Comparison of ENCODE assay signal across 11 cellular contexts in genomic region chr9:81848472-81848871, GRCh38.
DNase-seq lines count a peak whose midpoint lies in the region; ATAC-seq and TF ChIP-seq lines count a peak whose summit lies in the region.
"Had no signal": no experiment of that assay in that cellular context is flagged by ENCODE, and none has a peak within 500 bp of the region (broad histone marks: within the 10 kb centered on the region; RNA-seq: fewer than 3 reads in every experiment).

No MANE protein-coding gene starts in this region.

- H4K20me1 ChIP-seq in HCT116 (ENCODE audit: insufficient read depth) = no peaks in the 10 kb centered on the region

- no peaks in the 10 kb centered on the region for H3K27me3 Mint-ChIP-seq in activated CD4-positive, alpha-beta T cell treated with anti-CD3 and anti-CD28 coated beads, Interleukin-2, amount 10 ng/mL, durations not matched to agents 7 days and 5 days
- H3K27me3 Mint-ChIP-seq: memory B cell had no signal

- H3K4me1 ChIP-seq in HCT116 (ENCODE audit: control insufficient read depth in 1 of 2, insufficient read depth in 2 of 2, low read length in 2 of 2) (peaks cover 3 to 15% of the 10 kb centered on the region in 2 experiments; a peak in 2 of 4 replicates), left lung (no peaks in the 10 kb centered on the region)
- H3K4me1 ChIP-seq: Caco-2 had no signal

- no peak overlapping the region for H3K4me3 ChIP-seq in HCT116 (replicated peaks in 1 of 2; ENCODE audit: low read depth in 1 of 2, low read length in 2 of 2)
- H3K4me3 ChIP-seq in left lung = no peak overlapping the region

- no peak overlapping the region for H3K4me3 Mint-ChIP-seq in activated CD4-positive, alpha-beta T cell treated with anti-CD3 and anti-CD28 coated beads, Interleukin-2, amount 10 ng/mL, durations not matched to agents 7 days and 5 days
- H3K4me3 Mint-ChIP-seq: memory B cell had no signal

- peak; percentile 11 to 45 (median 33); a peak in 4 of 6 replicates for TF ChIP-seq CTCF in HCT116 (IDR thresholded peaks at IDR 0.05 in 2 of 3, conservative IDR thresholded peaks at IDR 0.05 in 1 of 3; ENCODE audit: borderline replicate concordance in 1 of 3, insufficient read depth in 1 of 3, low read depth in 2 of 3, low read length in 2 of 3)
- peak in 1 of 2 donors; percentile 33 for TF ChIP-seq CTCF in left lung (IDR thresholded peaks at IDR 0.05)

- CTCF ChIA-PET in HCT116 (lab: Charles Lee) = interaction anchor here (0.9 to 2.0 kb wide), 5 partner anchors 9 to 326 kb away, joined by 3 to 7 read pairs (median 4); partner anchors contain the start of gene TLE1
- CTCF ChIA-PET in activated CD4-positive, alpha-beta T cell treated with anti-CD3 and anti-CD28 coated beads, Interleukin-2, amount 10 ng/mL, durations not matched to agents 7 days and 5 days (lab: Charles Lee) = no interaction called here

- H3K9me3 ChIP-seq in HCT116 (ENCODE audit: control insufficient read depth in 1 of 2, insufficient read depth in 1 of 2, low read depth in 1 of 2, low read length in 2 of 2) (no peaks in the 10 kb centered on the region), left lung (no peaks in the 10 kb centered on the region)
- H3K9me3 ChIP-seq: Caco-2 had no signal

- intact Hi-C loops in HCT116 (cut with micrococcal nuclease) = loop anchor here (2.0 kb wide), 1 partner anchor 326 kb away; no protein-coding TSS in a partner anchor
- intact Hi-C loops in left lung (cut with DNase I) = no loop called here

- H3K27ac Mint-ChIP-seq in activated CD4-positive, alpha-beta T cell treated with anti-CD3 and anti-CD28 coated beads, Interleukin-2, amount 10 ng/mL, durations not matched to agents 7 days and 5 days = no peak overlapping the region
- H3K27ac Mint-ChIP-seq: memory B cell had no signal

- peak overlapping the region; percentile 79 for H2AFZ ChIP-seq in HCT116 (ENCODE audit: low read depth, low read length, poor library complexity, severe bottlenecking)

- no TSS peak for BruUV-seq in HCT116 (replicated peaks; lab: Mats Ljungman, UMichigan)

- RAD21 ChIA-PET in HCT116 (lab: Charles Lee; ENCODE audit: low non-redundant PET in 1 of 2, low total read pairs in 2 of 2, uncharacterized antibody in 2 of 2, unreplicated experiment in 2 of 2) = no interaction called here

- H3K36me3 ChIP-seq in HCT116 (ENCODE audit: control insufficient read depth in 1 of 2, insufficient read depth in 2 of 2, low read length in 2 of 2) (no peaks in the 10 kb centered on the region), left lung (no peaks in the 10 kb centered on the region)

- no peak overlapping the region for H3K4me2 ChIP-seq in HCT116 (ENCODE audit: low read length)

- TF ChIP-seq POLR2A in HCT116 (IDR thresholded peaks at IDR 0.05; ENCODE audit: borderline replicate concordance, extremely low read depth, insufficient read depth, insufficient read length) = no peak

- DNase-seq in A172 (ENCODE audit: low spot score) (peak; percentile 71), HCT116 (ENCODE audit: low read depth, low spot score) (no peak), astrocyte of the hippocampus (ENCODE audit: low read depth, low spot score) (peak; percentile 39), left lung (no peak), DMS 273 treated with DMSO at 0.1 percent for 48 hours (lab: John Stamatoyannopoulos, UW) (no peak)
- no peak for DNase-seq in activated CD4-positive, alpha-beta T cell treated with anti-CD3 and anti-CD28 coated beads for 4 hours
- DNase-seq in activated CD4-positive, alpha-beta T cell treated with anti-CD3 and anti-CD28 coated beads, Interleukin-2, amount 10 ng/mL, durations not matched to agents 7 days and 5 days = no peak
- DNase-seq: activated naive CD4-positive, alpha-beta T cell; Caco-2 had no signal

- POLR2A ChIA-PET in HCT116 (lab: Charles Lee) = no interaction called here
- POLR2A ChIA-PET in activated CD4-positive, alpha-beta T cell treated with anti-CD3 and anti-CD28 coated beads, Interleukin-2, amount 10 ng/mL, durations not matched to agents 7 days and 5 days (lab: Charles Lee) = no interaction called here

- no peak overlapping the region for H3K9ac ChIP-seq in HCT116 (ENCODE audit: low read length)

- H3K27ac ChIP-seq in HCT116 (ENCODE audit: low read depth, low read length) (no peak overlapping the region), left lung (no peak overlapping the region)

- H3K4me1 Mint-ChIP-seq in activated CD4-positive, alpha-beta T cell treated with anti-CD3 and anti-CD28 coated beads, Interleukin-2, amount 10 ng/mL, durations not matched to agents 7 days and 5 days = no peaks in the 10 kb centered on the region

- H3K36me3 Mint-ChIP-seq in activated CD4-positive, alpha-beta T cell treated with anti-CD3 and anti-CD28 coated beads, Interleukin-2, amount 10 ng/mL, durations not matched to agents 7 days and 5 days (ENCODE audit: low read depth) = no peaks in the 10 kb centered on the region
- H3K36me3 Mint-ChIP-seq: memory B cell had no signal

- peak; percentile 58 for TF ChIP-seq RAD21 in HCT116 (IDR thresholded peaks at IDR 0.05; ENCODE audit: low read depth)

- H3K9me2 ChIP-seq in HCT116 (ENCODE audit: insufficient read depth) = no peaks in the 10 kb centered on the region

- no peaks in the 10 kb centered on the region for H3K79me2 ChIP-seq in HCT116 (ENCODE audit: insufficient read depth, low read length)

- H3K27me3 ChIP-seq in HCT116 (ENCODE audit: insufficient read depth, low read length) = no peaks in the 10 kb centered on the region
- H3K27me3 ChIP-seq in left lung = no peaks in the 10 kb centered on the region

- H3K9me3 Mint-ChIP-seq in activated CD4-positive, alpha-beta T cell treated with anti-CD3 and anti-CD28 coated beads, Interleukin-2, amount 10 ng/mL, durations not matched to agents 7 days and 5 days = no peaks in the 10 kb centered on the region
- H3K9me3 Mint-ChIP-seq: memory B cell had no signal

- ATAC-seq in HCT116 (no peak), left lung (peak; percentile 58), HG02852 (IDR thresholded peaks at IDR 0.05; ENCODE audit: unreplicated experiment) (no peak)

TF ChIP-seq in HCT116, 20 proteins besides CTCF, POLR2A, EP300 and RAD21:
- no peak for TF ChIP-seq MAX (IDR thresholded peaks at IDR 0.05)
- TF ChIP-seq ELF1 (IDR thresholded peaks at IDR 0.05; ENCODE audit: borderline replicate concordance, low read depth) = no peak
- TF ChIP-seq FOSL1 (IDR thresholded peaks at IDR 0.05; ENCODE audit: low read depth) = no peak
TF ChIP-seq in HCT116: peak in this region for 0.

Comparison
In these comparisons a context has a peak if more than half of its experiments do, and no peak if none do; other contexts are left out.
1. DNase-seq: peak in A172 (single experiment) and astrocyte of the hippocampus (single experiment); none in HCT116 (single experiment), left lung (0 of 2), activated CD4-positive, alpha-beta T cell treated with anti-CD3 and anti-CD28 coated beads for 4 hours (0 of 2), activated CD4-positive, alpha-beta T cell treated with anti-CD3 and anti-CD28 coated beads, Interleukin-2, amount 10 ng/mL, durations not matched to agents 7 days and 5 days (single experiment) and DMS 273 treated with DMSO at 0.1 percent for 48 hours (single experiment).